Comparison of ENCODE assay signal across 8 cellular contexts in genomic region chr16:53055603-53056527, GRCh38. TPM values are rescaled to one million over a fixed set of nuclear protein-coding genes. Genes with fewer than 3 reads are reported as not detected.
DNase-seq lines count a peak whose midpoint lies in the region; ATAC-seq and TF ChIP-seq lines count a peak whose summit lies in the region.

No MANE protein-coding gene starts in this region.

- H3K27me3 ChIP-seq in CD8-positive, alpha-beta memory T cell (ENCODE audit: insufficient read depth, low read length, poor library complexity, severe bottlenecking): no peaks in the 10 kb centered on the region
- H3K27me3 ChIP-seq in HUES48 (ENCODE audit: control insufficient read depth, insufficient read depth, low read length): no peaks in the 10 kb centered on the region
- H3K27me3 ChIP-seq in naive thymus-derived CD4-positive, alpha-beta T cell (ENCODE audit: control insufficient read depth in 2 of 2, insufficient read depth in 2 of 2, low read length in 2 of 2): no peaks in the 10 kb centered on the region

- peak overlapping the region; percentile 44 to 95 (median 90) for H3K27ac Mint-ChIP-seq in CD8-positive, alpha-beta memory T cell
- peak overlapping the region in 4 of 9 donors; percentile 6 to 75 (median 57) for H3K27ac Mint-ChIP-seq in naive thymus-derived CD4-positive, alpha-beta T cell

- peaks cover 34 to 45% (median 39%) of the 10 kb centered on the region in 3 donors for H3K4me1 Mint-ChIP-seq in CD8-positive, alpha-beta memory T cell
- H3K4me1 Mint-ChIP-seq in naive thymus-derived CD4-positive, alpha-beta T cell: peaks cover 6 to 42% (median 12%) of the 10 kb centered on the region in 7 donors

- H3K27me3 Mint-ChIP-seq in CD8-positive, alpha-beta memory T cell: no peaks in the 10 kb centered on the region
- peaks cover 0 to 8% (median 5%) of the 10 kb centered on the region in 5 donors for H3K27me3 Mint-ChIP-seq in naive thymus-derived CD4-positive, alpha-beta T cell

- POLR2A ChIA-PET in CD8-positive, alpha-beta memory T cell (lab: Charles Lee): interaction anchor here (0.6 to 1.5 kb wide), 3 partner anchors 44 to 378 kb away, joined by 3 to 7 read pairs (median 3); no protein-coding TSS in a partner anchor
- POLR2A ChIA-PET in naive thymus-derived CD4-positive, alpha-beta T cell (lab: Charles Lee): interaction anchor here (1.3 kb wide), 1 partner anchor 74 kb away, joined by 3 read pairs; no protein-coding TSS in a partner anchor

- no peaks in the 10 kb centered on the region for H3K9me3 ChIP-seq in CD8-positive, alpha-beta memory T cell (ENCODE audit: low read length)
- H3K9me3 ChIP-seq in HUES48 (ENCODE audit: control insufficient read depth, insufficient read depth, low read length): no peaks in the 10 kb centered on the region
- H3K9me3 ChIP-seq in naive thymus-derived CD4-positive, alpha-beta T cell (ENCODE audit: control insufficient read depth in 2 of 3, low read length in 3 of 3): no peaks in the 10 kb centered on the region

- H3K27ac ChIP-seq in CD8-positive, alpha-beta memory T cell (ENCODE audit: low read depth, low read length): peak overlapping the region; percentile 76
- H3K27ac ChIP-seq in HUES48 (ENCODE audit: low read depth, low read length): peak overlapping the region; percentile 93
- no peak overlapping the region for H3K27ac ChIP-seq in naive thymus-derived CD4-positive, alpha-beta T cell (ENCODE audit: low read depth, low read length)

- CTCF ChIA-PET in CD8-positive, alpha-beta memory T cell (lab: Charles Lee): interaction anchor here (0.6 to 7.0 kb wide), 42 partner anchors 9 to 453 kb away, joined by 3 to 113 read pairs (median 4); no protein-coding TSS in a partner anchor
- CTCF ChIA-PET in naive thymus-derived CD4-positive, alpha-beta T cell (lab: Charles Lee): interaction anchor here (0.6 to 2.3 kb wide), 13 partner anchors 9 to 616 kb away, joined by 3 to 21 read pairs (median 3); no protein-coding TSS in a partner anchor

- peak overlapping the region; percentile 82 to 96 (median 90) for H3K4me3 Mint-ChIP-seq in CD8-positive, alpha-beta memory T cell
- H3K4me3 Mint-ChIP-seq in naive thymus-derived CD4-positive, alpha-beta T cell: peak overlapping the region; percentile 77 to 88 (median 84)

- H3K9me3 Mint-ChIP-seq in CD8-positive, alpha-beta memory T cell: no peaks in the 10 kb centered on the region
- no peaks in the 10 kb centered on the region for H3K9me3 Mint-ChIP-seq in naive thymus-derived CD4-positive, alpha-beta T cell

- no peak for TF ChIP-seq CTCF in WI38 (IDR thresholded peaks at IDR 0.05; ENCODE audit: low read depth, low read length)
- TF ChIP-seq CTCF in fibroblast of mammary gland (conservative IDR thresholded peaks at IDR 0.05; ENCODE audit: control insufficient read depth, insufficient read depth, low read depth, low read length): no peak

- H3K4me1 ChIP-seq in CD8-positive, alpha-beta memory T cell (ENCODE audit: insufficient read depth, low read length): peaks cover 19% of the 10 kb centered on the region
- peaks cover 22% of the 10 kb centered on the region for H3K4me1 ChIP-seq in HUES48 (ENCODE audit: control insufficient read depth, insufficient read depth, low read length)
- peaks cover 6 to 9% of the 10 kb centered on the region in 2 donors for H3K4me1 ChIP-seq in naive thymus-derived CD4-positive, alpha-beta T cell (ENCODE audit: control insufficient read depth in 2 of 2, insufficient read depth in 2 of 2, low read length in 2 of 2)

- ATAC-seq in naive thymus-derived CD4-positive, alpha-beta T cell: no peak

- DNase-seq in CD8-positive, alpha-beta memory T cell: peak in 1 of 5 donors; percentile 5
- DNase-seq in fibroblast of mammary gland (ENCODE audit: low read depth) (peak; percentile 78), NCI-H1048 (lab: John Stamatoyannopoulos, UW) (no peak), COLO829 (ENCODE audit: low spot score) (no peak), NCI-H774 (lab: John Stamatoyannopoulos, UW) (no peak)
- no peak for DNase-seq in naive thymus-derived CD4-positive, alpha-beta T cell

- intact Hi-C loops in naive thymus-derived CD4-positive, alpha-beta T cell (cut with micrococcal nuclease): loop anchor here (1.0 to 10.0 kb wide), 13 partner anchors 43 to 649 kb away; partner anchors contain the start of genes AKTIP (in 1 of the 2), FTO (in 1 of the 2) and RPGRIP1L (in 1 of the 2)

- peaks cover 0 to 2% (median 0%) of the 10 kb centered on the region in 3 donors for H3K36me3 Mint-ChIP-seq in CD8-positive, alpha-beta memory T cell
- no peaks in the 10 kb centered on the region for H3K36me3 Mint-ChIP-seq in naive thymus-derived CD4-positive, alpha-beta T cell

- 0 out of 2 replicates have a peak overlapping the region, but pooled peaks have one; percentile 67 for H3K9ac ChIP-seq in HUES48 (ENCODE audit: low read depth, low read length)

- H3K4me3 ChIP-seq in CD8-positive, alpha-beta memory T cell (ENCODE audit: low read length): peak overlapping the region; percentile 94
- H3K4me3 ChIP-seq in HUES48 (ENCODE audit: low read depth, low read length) (peak overlapping the region; percentile 68), WI38 (ENCODE audit: low read depth, low read length) (peak overlapping the region; percentile 74), fibroblast of mammary gland (ENCODE audit: control insufficient read depth, low read depth, low read length) (peak overlapping the region; percentile 72)
- peak overlapping the region; percentile 74 for H3K4me3 ChIP-seq in naive thymus-derived CD4-positive, alpha-beta T cell (ENCODE audit: low read length)

- no peaks in the 10 kb centered on the region for H3K36me3 ChIP-seq in CD8-positive, alpha-beta memory T cell (ENCODE audit: insufficient read depth, low read length)
- H3K36me3 ChIP-seq in HUES48 (ENCODE audit: control insufficient read depth, insufficient read depth, low read length): no peaks in the 10 kb centered on the region
- H3K36me3 ChIP-seq in naive thymus-derived CD4-positive, alpha-beta T cell (ENCODE audit: control insufficient read depth in 2 of 3, insufficient read depth in 3 of 3, low read length in 3 of 3): no peaks in the 10 kb centered on the region

RNA-seq across cellular contexts. Expression of gene CHD9, which starts 1.1 kb away (rescaled TPM):
- total RNA-seq in CD8-positive, alpha-beta memory T cell: 10 to 100 TPM; 17.4 to 21.8 TPM
- 57.4 TPM for polyA plus RNA-seq in CD8-positive, alpha-beta memory T cell
- total RNA-seq in naive thymus-derived CD4-positive, alpha-beta T cell: 10 to 100 TPM; 23.8 to 46.4 (median 36.3) TPM
- 10 to 100 TPM; 24.1 to 30.6 TPM for polyA plus RNA-seq in naive thymus-derived CD4-positive, alpha-beta T cell

RNA-seq across cellular contexts. Expression of gene CHD9NB, which starts 3.2 kb away (rescaled TPM):
- 1 to 10 TPM in 1 of 2 experiments, under 1 TPM in 1; 0.79 to 1.0 TPM for total RNA-seq in CD8-positive, alpha-beta memory T cell
- polyA plus RNA-seq in CD8-positive, alpha-beta memory T cell: not detected
- under 1 TPM in 1 of 5 experiments, not detected in 4; 0.22 TPM for total RNA-seq in naive thymus-derived CD4-positive, alpha-beta T cell
- not detected for polyA plus RNA-seq in naive thymus-derived CD4-positive, alpha-beta T cell
